8 cellular contexts compared by ENCODE assay signal in the genomic region with DNA sequence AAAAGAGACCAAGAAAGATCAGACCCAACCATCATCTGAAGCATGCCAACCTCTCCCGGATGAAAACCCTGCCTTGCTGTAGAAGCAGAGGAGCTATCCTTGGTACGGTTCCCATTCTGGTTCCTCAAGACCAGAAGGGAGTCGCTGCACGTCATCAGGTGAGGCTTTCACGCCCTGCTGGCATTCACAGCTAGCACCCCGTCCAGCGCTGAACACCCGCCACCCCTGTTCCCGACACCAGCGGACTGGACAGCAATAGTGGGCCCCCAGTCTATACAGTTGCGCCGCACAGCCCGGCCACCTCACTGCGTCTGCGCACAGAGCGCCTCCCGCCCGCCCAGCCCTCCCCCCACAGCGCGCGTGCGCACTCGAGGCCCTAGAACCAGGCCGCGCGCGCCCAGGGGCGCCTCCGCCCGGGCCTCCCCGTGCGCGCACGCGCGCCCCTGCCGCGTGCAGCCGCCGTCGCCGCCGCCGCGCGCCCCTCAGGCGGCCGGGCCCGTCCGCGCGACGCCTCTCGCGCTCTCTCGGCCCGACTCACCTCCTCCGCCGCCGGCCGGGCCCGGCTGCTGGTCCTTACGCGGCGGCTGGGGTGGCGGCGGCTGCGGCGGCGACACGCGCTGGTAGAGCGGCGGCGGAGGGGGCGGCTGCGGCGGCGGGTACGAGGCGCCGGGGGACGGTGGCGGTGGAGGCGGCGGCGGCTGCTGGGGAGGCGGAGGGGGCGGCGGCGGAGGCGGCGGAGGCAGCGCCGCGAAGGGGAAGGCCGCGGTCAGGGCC. TPM values are rescaled to one million over a fixed set of nuclear protein-coding genes. Genes with fewer than 3 reads are reported as not detected.
DNase-seq lines count a peak whose midpoint lies in the region; ATAC-seq and TF ChIP-seq lines count a peak whose summit lies in the region.

No MANE protein-coding gene starts in this region.

- DNase-seq in AML-193 (lab: John Stamatoyannopoulos, UW) (peak; percentile 35 to 60), GM19240 (ENCODE audit: insufficient read length, low spot score) (peak; percentile 76), M059J (ENCODE audit: low read depth) (peak; percentile 73), T-helper 17 cell (peak; percentile 74 to 84 (median 79)), right cardiac atrium (peak; percentile 88 to 94 (median 94)), psoas muscle (peak; percentile 86 to 93)

- H3K27me3 ChIP-seq in right cardiac atrium (ENCODE audit: control insufficient read depth, insufficient read depth) (no peaks in the 10 kb centered on the region), psoas muscle (ENCODE audit: insufficient read depth in 3 of 3, low read length in 2 of 3) (no peaks in the 10 kb centered on the region)

- no peak for TF ChIP-seq CTCF in psoas muscle (IDR thresholded peaks at IDR 0.05)

- intact Hi-C loops in right cardiac atrium (cut with DNase I), result no loop called here
- intact Hi-C loops in psoas muscle (cut with DNase I), result loop anchor here in 1 of 2 donors (2.0 kb wide), 1 partner anchor 17 kb away; no protein-coding TSS in a partner anchor

- no peak for ATAC-seq in T-helper 17 cell
- ATAC-seq in right cardiac atrium, result peak; percentile 37 to 40
- ATAC-seq in psoas muscle, result peak; percentile 26 to 51 (median 41)

- H3K9me3 ChIP-seq in T-helper 17 cell (ENCODE audit: control insufficient read depth, low read length, poor library complexity, severe bottlenecking), result no peaks in the 10 kb centered on the region
- no peaks in the 10 kb centered on the region for H3K9me3 ChIP-seq in right cardiac atrium (ENCODE audit: control insufficient read depth, low read length)
- no peaks in the 10 kb centered on the region for H3K9me3 ChIP-seq in psoas muscle

- peaks cover 55% of the 10 kb centered on the region for H3K4me1 Mint-ChIP-seq in T-helper 17 cell

- H3K36me3 ChIP-seq in psoas muscle (ENCODE audit: insufficient read depth in 1 of 2, low read depth in 1 of 2) (peaks cover 19 to 54% of the 10 kb centered on the region in 2 donors), urinary bladder (ENCODE audit: insufficient read depth) (peaks cover 1% of the 10 kb centered on the region)

- peak overlapping the region; percentile 91 for H3K4me3 Mint-ChIP-seq in T-helper 17 cell

- peak overlapping the region; percentile 91 for H3K27ac ChIP-seq in angular gyrus (ENCODE audit: low read depth, low read length)
- peak overlapping the region; percentile 99 for H3K27ac ChIP-seq in right cardiac atrium (ENCODE audit: low read length)
- peak overlapping the region; percentile 98 for H3K27ac ChIP-seq in psoas muscle
- H3K27ac ChIP-seq in urinary bladder (ENCODE audit: low read depth), result peak overlapping the region; percentile 99

- peak overlapping the region; percentile 96 for H3K27ac Mint-ChIP-seq in T-helper 17 cell

- peaks cover 3% of the 10 kb centered on the region for H3K4me1 ChIP-seq in right cardiac atrium (ENCODE audit: control insufficient read depth, insufficient read depth, low read length)
- peaks cover 51% of the 10 kb centered on the region for H3K4me1 ChIP-seq in psoas muscle
- H3K4me1 ChIP-seq in urinary bladder (ENCODE audit: insufficient read depth), result no peaks in the 10 kb centered on the region

- WGBS in right cardiac atrium, result under 1% methylated on average over 98 of the region's 98 CpGs
- WGBS in psoas muscle, 3 donors, result 0 to 2% (median 1%) methylated on average over 28 to 98 of the region's 98 CpGs
- WGBS in urinary bladder, result under 1% methylated on average over 98 of the region's 98 CpGs

- H3K36me3 Mint-ChIP-seq in T-helper 17 cell (ENCODE audit: low read depth), result peaks cover 10% of the 10 kb centered on the region

- H3K4me3 ChIP-seq in right cardiac atrium (ENCODE audit: low read length), result peak overlapping the region; percentile 98
- H3K4me3 ChIP-seq in psoas muscle, result peak overlapping the region; percentile 87
- peak overlapping the region; percentile 100 for H3K4me3 ChIP-seq in urinary bladder (ENCODE audit: low read depth, low read length)

- H3K27me3 Mint-ChIP-seq in T-helper 17 cell, result no peaks in the 10 kb centered on the region

RNA-seq across cellular contexts. Expression of a gene that starts 0.7 kb away (rescaled TPM):
- total RNA-seq in M059J (2014; rRNA removed; shearing (Covaris generic)), result 83.7 and 138 TPM in 2 replicates
- total RNA-seq in T-helper 17 cell (1,000 to 10,000 TPM; 1,476 to 1,622 TPM), right cardiac atrium (100 to 1,000 TPM; 188 to 203 (median 197) TPM), psoas muscle (100 to 1,000 TPM; 150 to 210 (median 184) TPM), urinary bladder (111 TPM)
- polyA plus RNA-seq in right cardiac atrium (72.8 TPM), psoas muscle (10 to 100 TPM; 56.2 to 89.6 (median 65.4) TPM), urinary bladder (115 TPM)

RNA-seq across cellular contexts. Expression of a gene that starts 17.9 kb away (rescaled TPM):
- 0.05 and 0.10 TPM in 2 replicates for total RNA-seq in M059J (2014; rRNA removed; shearing (Covaris generic))
- 10 to 100 TPM; 11.8 to 27.1 TPM for total RNA-seq in T-helper 17 cell
- 10 to 100 TPM; 38.5 to 71.5 (median 57.9) TPM for total RNA-seq in right cardiac atrium
- polyA plus RNA-seq in right cardiac atrium, result 50.2 TPM
- total RNA-seq in psoas muscle, result 1,000 to 10,000 TPM; 1,536 to 2,203 (median 1,794) TPM
- 1,000 to 10,000 TPM in 2 of 3 donors, 100 to 1,000 TPM in 1; 511 to 1,840 (median 1,729) TPM for polyA plus RNA-seq in psoas muscle
- 15.1 TPM for total RNA-seq in urinary bladder
- polyA plus RNA-seq in urinary bladder, result 33.6 TPM

RNA-seq across cellular contexts. Expression of a gene that starts 25.4 kb away (rescaled TPM):
- 11.2 and 23.3 TPM in 2 replicates for total RNA-seq in M059J (2014; rRNA removed; shearing (Covaris generic))
- total RNA-seq in T-helper 17 cell (10 to 100 TPM; 97.8 to 99.2 TPM), right cardiac atrium (10 to 100 TPM in 3 of 4 donors, 1 to 10 TPM in 1; 8.7 to 11.7 (median 11.0) TPM), psoas muscle (1 to 10 TPM; 3.0 to 6.7 (median 4.0) TPM), urinary bladder (11.7 TPM)
- polyA plus RNA-seq in right cardiac atrium (11.0 TPM), psoas muscle (1 to 10 TPM; 4.5 to 6.1 (median 5.6) TPM), urinary bladder (13.9 TPM)

RNA-seq across cellular contexts. Expression of a gene that starts 32.7 kb away (rescaled TPM):
- 7.0 and 18.6 TPM in 2 replicates for total RNA-seq in M059J (2014; rRNA removed; shearing (Covaris generic))
- total RNA-seq in T-helper 17 cell, result 10 to 100 TPM; 25.8 to 27.0 TPM
- 10 to 100 TPM in 2 of 4 donors, 1 to 10 TPM in 2; 9.6 to 11.7 (median 10.1) TPM for total RNA-seq in right cardiac atrium
- 10.1 TPM for polyA plus RNA-seq in right cardiac atrium
- total RNA-seq in psoas muscle, result 10 to 100 TPM in 2 of 4 donors, 1 to 10 TPM in 2; 7.2 to 13.5 (median 10.3) TPM
- polyA plus RNA-seq in psoas muscle, result 10 to 100 TPM in 2 of 3 donors, 1 to 10 TPM in 1; 8.7 to 21.2 (median 12.9) TPM
- 11.3 TPM for total RNA-seq in urinary bladder
- polyA plus RNA-seq in urinary bladder, result 17.4 TPM

RNA-seq across cellular contexts. Expression of a gene that starts 33.7 kb away (rescaled TPM):
- total RNA-seq in M059J (2014; rRNA removed; shearing (Covaris generic)), result 0.42 TPM in 1 of 2 replicates, not detected in the other
- 100 to 1,000 TPM; 464 to 502 TPM for total RNA-seq in T-helper 17 cell
- total RNA-seq in right cardiac atrium, result 10 to 100 TPM; 25.5 to 37.3 (median 33.6) TPM
- 69.6 TPM for polyA plus RNA-seq in right cardiac atrium
- total RNA-seq in psoas muscle, result 1 to 10 TPM; 2.6 to 8.6 (median 6.0) TPM
- 10 to 100 TPM in 1 of 3 donors, 1 to 10 TPM in 2; 6.5 to 14.7 (median 9.1) TPM for polyA plus RNA-seq in psoas muscle
- total RNA-seq in urinary bladder, result 7.6 TPM
- 46.1 TPM for polyA plus RNA-seq in urinary bladder

Comparison
In these comparisons a context has a peak if more than half of its experiments do, and no peak if none do; other contexts are left out.
1. RNA of a gene that starts 0.7 kb away (total RNA-seq): 1,476 to 1,622 TPM in T-helper 17 cell; 188 to 203 TPM in right cardiac atrium, 150 to 210 TPM in psoas muscle, 111 TPM in urinary bladder (single experiment) and 83.7 to 138 TPM in M059J; every median in the first group is over 4 times any median in the second.
2. RNA of a gene that starts 17.9 kb away (total RNA-seq): 1,536 to 2,203 TPM in psoas muscle; 38.5 to 71.5 TPM in right cardiac atrium, 11.8 to 27.1 TPM in T-helper 17 cell, 15.1 TPM in urinary bladder (single experiment) and 0.05 to 0.10 TPM in M059J; every median in the first group is over 10 times any median in the second.
3. Peak in every context shown above with its lines, with median percentiles within 50 percentile points of each other: DNase-seq, H3K27ac ChIP-seq and H3K4me3 ChIP-seq.